14 cellular contexts compared by ENCODE assay signal in the genomic region with DNA sequence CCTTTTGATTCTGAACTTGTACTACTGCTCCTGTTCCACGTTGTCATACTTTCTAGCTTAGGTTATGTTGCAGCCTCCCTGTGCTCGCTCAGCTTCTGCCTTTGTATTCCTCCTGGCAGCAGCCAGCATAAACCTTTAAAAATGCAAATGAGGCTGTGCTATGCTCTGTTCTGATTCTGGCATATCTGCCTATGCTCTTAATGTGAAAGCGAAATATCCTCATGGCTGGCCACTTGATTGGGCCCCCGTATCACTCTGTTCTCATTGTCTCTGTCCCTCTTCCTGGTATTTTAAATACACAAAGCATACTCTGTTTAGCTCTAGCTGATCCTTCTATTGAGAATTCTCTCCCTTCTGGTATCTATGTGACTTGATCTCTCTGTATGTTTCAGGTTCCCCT.
A peak's percentile ranks its signal among the peaks of the same experiment; 100 is the strongest.
DNase-seq lines count a peak whose midpoint lies in the region; ATAC-seq and TF ChIP-seq lines count a peak whose summit lies in the region.
"Had no signal": no experiment of that assay in that cellular context is flagged by ENCODE, and none has a peak within 500 bp of the region (broad histone marks: within the 10 kb centered on the region; RNA-seq: fewer than 3 reads in every experiment).

No MANE protein-coding gene starts in this region.

- no peaks in the 10 kb centered on the region for H3K27me3 ChIP-seq in MG63

- in situ Hi-C loops in G401 (cut with HindIII; ENCODE audit: low sequenced_read_pairs) (no loop called here), SK-MEL-5 (cut with HindIII; ENCODE audit: low pct_unique_long_range_greater_than_20kb, low sequenced_read_pairs) (no loop called here)

- ATAC-seq in mucosa of descending colon (peak; percentile 60), HG02610 (IDR thresholded peaks at IDR 0.05; ENCODE audit: unreplicated experiment) (no peak)
- ATAC-seq: left lobe of liver had no signal

- H3K9me3 ChIP-seq in mucosa of descending colon (no peaks in the 10 kb centered on the region), MG63 (no peaks in the 10 kb centered on the region)

- H3K4me3 ChIP-seq in mucosa of descending colon (no peak overlapping the region), MG63 (no peak overlapping the region)

- no peak for TF ChIP-seq CTCF in GM20000 (IDR thresholded peaks at IDR 0.05; ENCODE audit: extremely low read depth, missing control alignments)
- TF ChIP-seq CTCF in mucosa of descending colon (IDR thresholded peaks at IDR 0.05) = no peak

- H3K36me3 ChIP-seq in mucosa of descending colon (ENCODE audit: low read depth) (no peaks in the 10 kb centered on the region), MG63 (no peaks in the 10 kb centered on the region)

- intact Hi-C loops in mucosa of descending colon (cut with DNase I, micrococcal nuclease) = no loop called here

- H3K4me1 ChIP-seq in mucosa of descending colon (ENCODE audit: low read depth) = peaks cover 7% of the 10 kb centered on the region

- DNase-seq in G401 (ENCODE audit: low spot score) (peak; percentile 54), GM20000 (ENCODE audit: low spot score) (peak; percentile 32), SK-MEL-5 (ENCODE audit: low read depth, low spot score) (peak; percentile 64), mucosa of descending colon (no peak), MG63 (no peak)
- DNase-seq in activated CD4-positive, CD25-positive, alpha-beta regulatory T cell treated with anti-CD3 and anti-CD28 coated beads, Interleukin-2, amount 50 U/mL, for 72 hours = no peak
- DNase-seq in activated T-cell treated with anti-CD3 and anti-CD28 coated beads, Interleukin-2, amount 50 U/mL, for 1 hour = no peak
- DNase-seq: activated T-cell treated with anti-CD3 and anti-CD28 coated beads, Interleukin-2, amount 50 U/mL, for 48 hours; HFFc6; NCI-H345; retina; T-cell had no signal

Comparison
In these comparisons a context has a peak if more than half of its experiments do, and no peak if none do; other contexts are left out.
1. DNase-seq: peak in G401 (single experiment), GM20000 (single experiment) and SK-MEL-5 (single experiment); none in mucosa of descending colon (0 of 3), MG63 (single experiment), activated CD4-positive, CD25-positive, alpha-beta regulatory T cell treated with anti-CD3 and anti-CD28 coated beads, Interleukin-2, amount 50 U/mL, for 72 hours (single experiment) and activated T-cell treated with anti-CD3 and anti-CD28 coated beads, Interleukin-2, amount 50 U/mL, for 1 hour (single experiment).